ENCODE assay signal across 16 cellular contexts in genomic region chr2:19841918-19842693, GRCh38.
"Had no signal": no experiment of that assay in that cellular context is flagged by ENCODE, and none has a peak within 500 bp of the region (broad histone marks: within the 10 kb centered on the region; RNA-seq: fewer than 3 reads in every experiment).

No MANE protein-coding gene starts in this region.

- DNase-seq: foreskin keratinocyte; kidney glomerular epithelial cell; midbrain; occipital lobe; psoas muscle; retina; small intestine; stimulated activated CD4-positive, alpha-beta T cell treated with anti-CD3 and anti-CD28 coated beads, Interleukin-12 subunit alpha, Interleukin-12 subunit beta, amount 100 ng/mL, for 4 hours; stimulated activated naive CD4-positive, alpha-beta T cell treated with Interleukin-2 at 50 U/mL for 16 hours; trophoblast cell; uterus had no signal

- H3K27me3 ChIP-seq: hepatocyte, neural progenitor cell, uterus had no signal

- H3K9me3 ChIP-seq: psoas muscle, uterus had no signal

- H3K4me2 ChIP-seq: hepatocyte, neural progenitor cell had no signal

- H3K4me1 Mint-ChIP-seq: neural progenitor cell had no signal

- H3K9ac ChIP-seq: neural progenitor cell, parathyroid adenoma had no signal

- H3K27ac ChIP-seq: foreskin keratinocyte, hepatocyte, neural progenitor cell, parathyroid adenoma, psoas muscle, uterus had no signal

- H3K36me3 ChIP-seq: neural progenitor cell, uterus had no signal

- H3K4me3 Mint-ChIP-seq: dendritic cell treated with granulocyte-macrophage colony-stimulating factor and Interleukin-4, amounts not matched to agents 40 ng/mL and 50 ng/mL, for 4 days; natural killer cell treated with Interleukin-12 subunit alpha and Interleukin-12 subunit beta and Interleukin-15 and Interleukin-18, amount 100 ng/mL, for 72 hours; neural progenitor cell had no signal

- H3K4me1 ChIP-seq: foreskin keratinocyte, neural progenitor cell, parathyroid adenoma, psoas muscle, uterus had no signal

- H3K4me3 ChIP-seq: hepatocyte, neural progenitor cell, psoas muscle, uterus had no signal

- H3K9me3 Mint-ChIP-seq: dendritic cell treated with granulocyte-macrophage colony-stimulating factor and Interleukin-4, amounts not matched to agents 40 ng/mL and 50 ng/mL, for 4 days; natural killer cell treated with Interleukin-12 subunit alpha and Interleukin-12 subunit beta and Interleukin-15 and Interleukin-18, amount 100 ng/mL, for 72 hours had no signal

- H2AFZ ChIP-seq: hepatocyte, neural progenitor cell, parathyroid adenoma had no signal

- H3K36me3 Mint-ChIP-seq: natural killer cell treated with Interleukin-12 subunit alpha and Interleukin-12 subunit beta and Interleukin-15 and Interleukin-18, amount 100 ng/mL, for 72 hours; neural progenitor cell had no signal

- H3K27ac Mint-ChIP-seq: dendritic cell treated with granulocyte-macrophage colony-stimulating factor and Interleukin-4, amounts not matched to agents 40 ng/mL and 50 ng/mL, for 4 days; natural killer cell treated with Interleukin-12 subunit alpha and Interleukin-12 subunit beta and Interleukin-15 and Interleukin-18, amount 100 ng/mL, for 72 hours; neural progenitor cell had no signal

- FAIRE-seq: small intestine had no signal

- ATAC-seq: foreskin keratinocyte; natural killer cell treated with Interleukin-12 subunit alpha and Interleukin-12 subunit beta and Interleukin-15 and Interleukin-18, amount 100 ng/mL, for 72 hours; psoas muscle had no signal
